Comparison of ENCODE assay signal across 8 cellular contexts in genomic region chr14:89641495-89642162, GRCh38.
A peak's percentile ranks its signal among the peaks of the same experiment; 100 is the strongest.
DNase-seq lines count a peak whose midpoint lies in the region; ATAC-seq lines count a peak whose summit lies in the region.

No MANE protein-coding gene starts in this region.

- H3K4me3 Mint-ChIP-seq in activated naive CD4-positive, alpha-beta T cell treated with anti-CD3 and anti-CD28 coated beads, Interleukin-2, amount 10 ng/mL, durations not matched to agents 7 days and 5 days, result peak overlapping the region; percentile 59
- H3K4me3 Mint-ChIP-seq in T-helper 1 cell treated with Interleukin-12 subunit alpha and Interleukin-12 subunit beta and Interleukin-4 antibody, amounts not matched to agents 30 μg/mL and 1 μg/mL, for 36 hours, result peak overlapping the region; percentile 61
- peak overlapping the region; percentile 59 to 76 for H3K4me3 Mint-ChIP-seq in stimulated activated naive CD8-positive, alpha-beta T cell treated with anti-CD3 and anti-CD28 coated beads, Interleukin-15, amount 100 ng/mL, for 72 hours

- peak; percentile 99 for ATAC-seq in HG02840 (IDR thresholded peaks at IDR 0.05; ENCODE audit: low FRiP score, unreplicated experiment)
- peak; percentile 99 for ATAC-seq in stimulated activated naive CD8-positive, alpha-beta T cell treated with anti-CD3 and anti-CD28 coated beads, Interleukin-15, amount 100 ng/mL, for 72 hours

- DNase-seq in activated naive CD4-positive, alpha-beta T cell treated with anti-CD3 and anti-CD28 coated beads, Interleukin-2, amount 10 ng/mL, durations not matched to agents 7 days and 5 days, result peak; percentile 36
- DNase-seq in activated naive CD4-positive, alpha-beta T cell (lab: John Stamatoyannopoulos, UW), result no peak
- peak; percentile 47 to 59 for DNase-seq in stimulated activated naive CD8-positive, alpha-beta T cell treated with anti-CD3 and anti-CD28 coated beads, Interleukin-15, amount 100 ng/mL, for 72 hours
- no peak for DNase-seq in middle frontal gyrus (ENCODE audit: extremely low spot score, low spot score)
- DNase-seq in NCI-H1436 (lab: John Stamatoyannopoulos, UW), result no peak
- no peak for DNase-seq in AML-193 (lab: John Stamatoyannopoulos, UW)

- CTCF ChIA-PET in activated naive CD4-positive, alpha-beta T cell treated with anti-CD3 and anti-CD28 coated beads, Interleukin-2, amount 10 ng/mL, durations not matched to agents 7 days and 5 days (lab: Charles Lee), result interaction anchor here (1.4 to 1.8 kb wide), 2 partner anchors 20 to 22 kb away, joined by 4 to 10 read pairs; no protein-coding TSS in a partner anchor

- H3K4me1 Mint-ChIP-seq in activated naive CD4-positive, alpha-beta T cell treated with anti-CD3 and anti-CD28 coated beads, Interleukin-2, amount 10 ng/mL, durations not matched to agents 7 days and 5 days, result peaks cover 63% of the 10 kb centered on the region
- H3K4me1 Mint-ChIP-seq in T-helper 1 cell treated with Interleukin-12 subunit alpha and Interleukin-12 subunit beta and Interleukin-4 antibody, amounts not matched to agents 30 μg/mL and 1 μg/mL, for 36 hours (ENCODE audit: low read depth), result peaks cover 54% of the 10 kb centered on the region
- peaks cover 79% of the 10 kb centered on the region for H3K4me1 Mint-ChIP-seq in stimulated activated naive CD8-positive, alpha-beta T cell treated with anti-CD3 and anti-CD28 coated beads, Interleukin-15, amount 100 ng/mL, for 72 hours

- H3K27me3 Mint-ChIP-seq in activated naive CD4-positive, alpha-beta T cell treated with anti-CD3 and anti-CD28 coated beads, Interleukin-2, amount 10 ng/mL, durations not matched to agents 7 days and 5 days, result no peaks in the 10 kb centered on the region
- no peaks in the 10 kb centered on the region for H3K27me3 Mint-ChIP-seq in T-helper 1 cell treated with Interleukin-12 subunit alpha and Interleukin-12 subunit beta and Interleukin-4 antibody, amounts not matched to agents 30 μg/mL and 1 μg/mL, for 36 hours (ENCODE audit: low read depth)
- H3K27me3 Mint-ChIP-seq in stimulated activated naive CD8-positive, alpha-beta T cell treated with anti-CD3 and anti-CD28 coated beads, Interleukin-15, amount 100 ng/mL, for 72 hours, result no peaks in the 10 kb centered on the region

- H3K27ac Mint-ChIP-seq in activated naive CD4-positive, alpha-beta T cell treated with anti-CD3 and anti-CD28 coated beads, Interleukin-2, amount 10 ng/mL, durations not matched to agents 7 days and 5 days, result peak overlapping the region; percentile 97
- peak overlapping the region; percentile 96 for H3K27ac Mint-ChIP-seq in T-helper 1 cell treated with Interleukin-12 subunit alpha and Interleukin-12 subunit beta and Interleukin-4 antibody, amounts not matched to agents 30 μg/mL and 1 μg/mL, for 36 hours
- peak overlapping the region; percentile 93 to 99 for H3K27ac Mint-ChIP-seq in stimulated activated naive CD8-positive, alpha-beta T cell treated with anti-CD3 and anti-CD28 coated beads, Interleukin-15, amount 100 ng/mL, for 72 hours

- H3K36me3 Mint-ChIP-seq in activated naive CD4-positive, alpha-beta T cell treated with anti-CD3 and anti-CD28 coated beads, Interleukin-2, amount 10 ng/mL, durations not matched to agents 7 days and 5 days, result peaks cover 24% of the 10 kb centered on the region
- peaks cover 14% of the 10 kb centered on the region for H3K36me3 Mint-ChIP-seq in T-helper 1 cell treated with Interleukin-12 subunit alpha and Interleukin-12 subunit beta and Interleukin-4 antibody, amounts not matched to agents 30 μg/mL and 1 μg/mL, for 36 hours (ENCODE audit: low read depth)

- peaks cover 22% of the 10 kb centered on the region for H3K9me3 Mint-ChIP-seq in activated naive CD4-positive, alpha-beta T cell treated with anti-CD3 and anti-CD28 coated beads, Interleukin-2, amount 10 ng/mL, durations not matched to agents 7 days and 5 days
- peaks cover 26% of the 10 kb centered on the region for H3K9me3 Mint-ChIP-seq in T-helper 1 cell treated with Interleukin-12 subunit alpha and Interleukin-12 subunit beta and Interleukin-4 antibody, amounts not matched to agents 30 μg/mL and 1 μg/mL, for 36 hours
- peaks cover 5 to 8% of the 10 kb centered on the region in 2 donors for H3K9me3 Mint-ChIP-seq in stimulated activated naive CD8-positive, alpha-beta T cell treated with anti-CD3 and anti-CD28 coated beads, Interleukin-15, amount 100 ng/mL, for 72 hours

Comparison
In these comparisons a context has a peak if more than half of its experiments do, and no peak if none do; other contexts are left out.
1. DNase-seq: peak in activated naive CD4-positive, alpha-beta T cell treated with anti-CD3 and anti-CD28 coated beads, Interleukin-2, amount 10 ng/mL, durations not matched to agents 7 days and 5 days (single experiment) and stimulated activated naive CD8-positive, alpha-beta T cell treated with anti-CD3 and anti-CD28 coated beads, Interleukin-15, amount 100 ng/mL, for 72 hours (2 of 2); none in activated naive CD4-positive, alpha-beta T cell (0 of 4), middle frontal gyrus (single experiment), NCI-H1436 (single experiment) and AML-193 (0 of 2).
2. Peak in every context shown above with its lines, with median percentiles within 50 percentile points of each other: H3K27ac Mint-ChIP-seq and H3K4me3 Mint-ChIP-seq.